In genomic region chr4:184343400-184344177, GRCh38 we compare ENCODE assay signal across 1 cellular context.
TF ChIP-seq lines count a peak whose summit lies in the region.

No MANE protein-coding gene starts in this region.

TF ChIP-seq in HepG2, 621 proteins besides CTCF, POLR2A, EP300 and RAD21 (continued from another document and continues in another):
- TF ChIP-seq, protein P1, sequence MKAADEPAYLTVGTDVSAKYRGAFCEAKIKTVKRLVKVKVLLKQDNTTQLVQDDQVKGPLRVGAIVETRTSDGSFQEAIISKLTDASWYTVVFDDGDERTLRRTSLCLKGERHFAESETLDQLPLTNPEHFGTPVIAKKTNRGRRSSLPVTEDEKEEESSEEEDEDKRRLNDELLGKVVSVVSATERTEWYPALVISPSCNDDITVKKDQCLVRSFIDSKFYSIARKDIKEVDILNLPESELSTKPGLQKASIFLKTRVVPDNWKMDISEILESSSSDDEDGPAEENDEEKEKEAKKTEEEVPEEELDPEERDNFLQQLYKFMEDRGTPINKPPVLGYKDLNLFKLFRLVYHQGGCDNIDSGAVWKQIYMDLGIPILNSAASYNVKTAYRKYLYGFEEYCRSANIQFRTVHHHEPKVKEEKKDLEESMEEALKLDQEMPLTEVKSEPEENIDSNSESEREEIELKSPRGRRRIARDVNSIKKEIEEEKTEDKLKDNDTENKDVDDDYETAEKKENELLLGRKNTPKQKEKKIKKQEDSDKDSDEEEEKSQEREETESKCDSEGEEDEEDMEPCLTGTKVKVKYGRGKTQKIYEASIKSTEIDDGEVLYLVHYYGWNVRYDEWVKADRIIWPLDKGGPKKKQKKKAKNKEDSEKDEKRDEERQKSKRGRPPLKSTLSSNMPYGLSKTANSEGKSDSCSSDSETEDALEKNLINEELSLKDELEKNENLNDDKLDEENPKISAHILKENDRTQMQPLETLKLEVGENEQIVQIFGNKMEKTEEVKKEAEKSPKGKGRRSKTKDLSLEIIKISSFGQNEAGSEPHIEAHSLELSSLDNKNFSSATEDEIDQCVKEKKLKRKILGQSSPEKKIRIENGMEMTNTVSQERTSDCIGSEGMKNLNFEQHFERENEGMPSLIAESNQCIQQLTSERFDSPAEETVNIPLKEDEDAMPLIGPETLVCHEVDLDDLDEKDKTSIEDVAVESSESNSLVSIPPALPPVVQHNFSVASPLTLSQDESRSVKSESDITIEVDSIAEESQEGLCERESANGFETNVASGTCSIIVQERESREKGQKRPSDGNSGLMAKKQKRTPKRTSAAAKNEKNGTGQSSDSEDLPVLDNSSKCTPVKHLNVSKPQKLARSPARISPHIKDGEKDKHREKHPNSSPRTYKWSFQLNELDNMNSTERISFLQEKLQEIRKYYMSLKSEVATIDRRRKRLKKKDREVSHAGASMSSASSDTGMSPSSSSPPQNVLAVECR (CRISPR knock-in tag; IDR thresholded peaks at IDR 0.05; ENCODE audit: borderline replicate concordance), result peak; percentile 66; the same call in 1 of the 2 replicates
- TF ChIP-seq TP53 (CRISPR knock-in tag; conservative IDR thresholded peaks at IDR 0.05) (no peak), ZNF510 (CRISPR knock-in tag; IDR thresholded peaks at IDR 0.05; ENCODE audit: low read depth) (no peak), ZNF672 (CRISPR knock-in tag; IDR thresholded peaks at IDR 0.05) (no peak), KDM5B (CRISPR knock-in tag; IDR thresholded peaks at IDR 0.05; ENCODE audit: borderline replicate concordance) (peak; percentile 49; the same call in 1 of the 2 replicates), MIER3 (CRISPR knock-in tag; IDR thresholded peaks at IDR 0.05; ENCODE audit: borderline replicate concordance) (no peak), HNF4G (IDR thresholded peaks at IDR 0.05; ENCODE audit: borderline replicate concordance, low read depth, low read length) (no peak), HNF4G (CRISPR knock-in tag; IDR thresholded peaks at IDR 0.05; ENCODE audit: borderline replicate concordance, low read depth) (no peak), TAF1 (CRISPR knock-in tag; IDR thresholded peaks at IDR 0.05) (peak; percentile 60; the same call in 1 of the 2 replicates), ZNF589 (CRISPR knock-in tag; conservative IDR thresholded peaks at IDR 0.05) (no peak), MAFK (conservative IDR thresholded peaks at IDR 0.05 in 1 of 2, IDR thresholded peaks at IDR 0.05 in 1 of 2; ENCODE audit: low read length in 2 of 2) (peak in 1 of 2 experiments; percentile 28; a peak in 1 of 4 replicates), ZNF280D (CRISPR knock-in tag; IDR thresholded peaks at IDR 0.05) (no peak), MEIS1 (CRISPR knock-in tag; IDR thresholded peaks at IDR 0.05; ENCODE audit: borderline replicate concordance) (peak; percentile 44; the same call in 1 of the 2 replicates), IKZF5 (CRISPR knock-in tag; IDR thresholded peaks at IDR 0.05) (no peak), KDM2A (CRISPR knock-in tag; IDR thresholded peaks at IDR 0.05; ENCODE audit: borderline replicate concordance, low read depth) (no peak), PITX1 (CRISPR knock-in tag; IDR thresholded peaks at IDR 0.05) (peak; percentile 48; the same call in 1 of the 2 replicates), SP2 (CRISPR knock-in tag; IDR thresholded peaks at IDR 0.05) (0 out of 2 replicates have a peak, but pooled peaks have one; percentile 22), ZNF839 (CRISPR knock-in tag; IDR thresholded peaks at IDR 0.05; ENCODE audit: borderline replicate concordance) (no peak), SMARCE1 (IDR thresholded peaks at IDR 0.05; ENCODE audit: borderline replicate concordance) (no peak), ZNF660 (CRISPR knock-in tag; IDR thresholded peaks at IDR 0.05; ENCODE audit: borderline replicate concordance, low read depth) (no peak), ZNF644 (CRISPR knock-in tag; IDR thresholded peaks at IDR 0.05; ENCODE audit: low read depth) (no peak), E2F5 (CRISPR knock-in tag; conservative IDR thresholded peaks at IDR 0.05) (no peak), GZF1 (CRISPR knock-in tag; IDR thresholded peaks at IDR 0.05) (no peak), ZNF205 (CRISPR knock-in tag; IDR thresholded peaks at IDR 0.05) (0 out of 2 replicates have a peak, but pooled peaks have one; percentile 67), ZMYM4 (CRISPR knock-in tag; IDR thresholded peaks at IDR 0.05) (peak; percentile 29; the same call in 1 of the 2 replicates), ZNF562 (CRISPR knock-in tag; IDR thresholded peaks at IDR 0.05; ENCODE audit: borderline replicate concordance) (no peak)
- TF ChIP-seq, protein P2, sequence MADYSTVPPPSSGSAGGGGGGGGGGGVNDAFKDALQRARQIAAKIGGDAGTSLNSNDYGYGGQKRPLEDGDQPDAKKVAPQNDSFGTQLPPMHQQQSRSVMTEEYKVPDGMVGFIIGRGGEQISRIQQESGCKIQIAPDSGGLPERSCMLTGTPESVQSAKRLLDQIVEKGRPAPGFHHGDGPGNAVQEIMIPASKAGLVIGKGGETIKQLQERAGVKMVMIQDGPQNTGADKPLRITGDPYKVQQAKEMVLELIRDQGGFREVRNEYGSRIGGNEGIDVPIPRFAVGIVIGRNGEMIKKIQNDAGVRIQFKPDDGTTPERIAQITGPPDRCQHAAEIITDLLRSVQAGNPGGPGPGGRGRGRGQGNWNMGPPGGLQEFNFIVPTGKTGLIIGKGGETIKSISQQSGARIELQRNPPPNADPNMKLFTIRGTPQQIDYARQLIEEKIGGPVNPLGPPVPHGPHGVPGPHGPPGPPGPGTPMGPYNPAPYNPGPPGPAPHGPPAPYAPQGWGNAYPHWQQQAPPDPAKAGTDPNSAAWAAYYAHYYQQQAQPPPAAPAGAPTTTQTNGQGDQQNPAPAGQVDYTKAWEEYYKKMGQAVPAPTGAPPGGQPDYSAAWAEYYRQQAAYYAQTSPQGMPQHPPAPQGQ (CRISPR knock-in tag; IDR thresholded peaks at IDR 0.05; ENCODE audit: borderline replicate concordance), result no peak
- TF ChIP-seq, protein P3, sequence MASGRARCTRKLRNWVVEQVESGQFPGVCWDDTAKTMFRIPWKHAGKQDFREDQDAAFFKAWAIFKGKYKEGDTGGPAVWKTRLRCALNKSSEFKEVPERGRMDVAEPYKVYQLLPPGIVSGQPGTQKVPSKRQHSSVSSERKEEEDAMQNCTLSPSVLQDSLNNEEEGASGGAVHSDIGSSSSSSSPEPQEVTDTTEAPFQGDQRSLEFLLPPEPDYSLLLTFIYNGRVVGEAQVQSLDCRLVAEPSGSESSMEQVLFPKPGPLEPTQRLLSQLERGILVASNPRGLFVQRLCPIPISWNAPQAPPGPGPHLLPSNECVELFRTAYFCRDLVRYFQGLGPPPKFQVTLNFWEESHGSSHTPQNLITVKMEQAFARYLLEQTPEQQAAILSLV (CRISPR knock-in tag; IDR thresholded peaks at IDR 0.05; ENCODE audit: borderline replicate concordance), result no peak
- TF ChIP-seq, protein P4, sequence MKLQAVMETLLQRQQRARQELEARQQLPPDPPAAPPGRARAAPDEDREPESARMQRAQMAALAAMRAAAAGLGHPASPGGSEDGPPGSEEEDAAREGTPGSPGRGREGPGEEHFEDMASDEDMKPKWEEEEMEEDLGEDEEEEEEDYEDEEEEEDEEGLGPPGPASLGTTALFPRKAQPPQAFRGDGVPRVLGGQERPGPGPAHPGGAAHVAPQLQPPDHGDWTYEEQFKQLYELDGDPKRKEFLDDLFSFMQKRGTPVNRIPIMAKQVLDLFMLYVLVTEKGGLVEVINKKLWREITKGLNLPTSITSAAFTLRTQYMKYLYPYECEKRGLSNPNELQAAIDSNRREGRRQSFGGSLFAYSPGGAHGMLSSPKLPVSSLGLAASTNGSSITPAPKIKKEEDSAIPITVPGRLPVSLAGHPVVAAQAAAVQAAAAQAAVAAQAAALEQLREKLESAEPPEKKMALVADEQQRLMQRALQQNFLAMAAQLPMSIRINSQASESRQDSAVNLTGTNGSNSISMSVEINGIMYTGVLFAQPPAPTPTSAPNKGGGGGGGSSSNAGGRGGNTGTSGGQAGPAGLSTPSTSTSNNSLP (IDR thresholded peaks at IDR 0.05; ENCODE audit: low read depth, low read length), result 0 out of 2 replicates have a peak, but pooled peaks have one; percentile 15
- TF ChIP-seq, protein P5, sequence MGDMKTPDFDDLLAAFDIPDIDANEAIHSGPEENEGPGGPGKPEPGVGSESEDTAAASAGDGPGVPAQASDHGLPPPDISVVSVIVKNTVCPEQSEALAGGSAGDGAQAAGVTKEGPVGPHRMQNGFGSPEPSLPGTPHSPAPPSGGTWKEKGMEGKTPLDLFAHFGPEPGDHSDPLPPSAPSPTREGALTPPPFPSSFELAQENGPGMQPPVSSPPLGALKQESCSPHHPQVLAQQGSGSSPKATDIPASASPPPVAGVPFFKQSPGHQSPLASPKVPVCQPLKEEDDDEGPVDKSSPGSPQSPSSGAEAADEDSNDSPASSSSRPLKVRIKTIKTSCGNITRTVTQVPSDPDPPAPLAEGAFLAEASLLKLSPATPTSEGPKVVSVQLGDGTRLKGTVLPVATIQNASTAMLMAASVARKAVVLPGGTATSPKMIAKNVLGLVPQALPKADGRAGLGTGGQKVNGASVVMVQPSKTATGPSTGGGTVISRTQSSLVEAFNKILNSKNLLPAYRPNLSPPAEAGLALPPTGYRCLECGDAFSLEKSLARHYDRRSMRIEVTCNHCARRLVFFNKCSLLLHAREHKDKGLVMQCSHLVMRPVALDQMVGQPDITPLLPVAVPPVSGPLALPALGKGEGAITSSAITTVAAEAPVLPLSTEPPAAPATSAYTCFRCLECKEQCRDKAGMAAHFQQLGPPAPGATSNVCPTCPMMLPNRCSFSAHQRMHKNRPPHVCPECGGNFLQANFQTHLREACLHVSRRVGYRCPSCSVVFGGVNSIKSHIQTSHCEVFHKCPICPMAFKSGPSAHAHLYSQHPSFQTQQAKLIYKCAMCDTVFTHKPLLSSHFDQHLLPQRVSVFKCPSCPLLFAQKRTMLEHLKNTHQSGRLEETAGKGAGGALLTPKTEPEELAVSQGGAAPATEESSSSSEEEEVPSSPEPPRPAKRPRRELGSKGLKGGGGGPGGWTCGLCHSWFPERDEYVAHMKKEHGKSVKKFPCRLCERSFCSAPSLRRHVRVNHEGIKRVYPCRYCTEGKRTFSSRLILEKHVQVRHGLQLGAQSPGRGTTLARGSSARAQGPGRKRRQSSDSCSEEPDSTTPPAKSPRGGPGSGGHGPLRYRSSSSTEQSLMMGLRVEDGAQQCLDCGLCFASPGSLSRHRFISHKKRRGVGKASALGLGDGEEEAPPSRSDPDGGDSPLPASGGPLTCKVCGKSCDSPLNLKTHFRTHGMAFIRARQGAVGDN (CRISPR knock-in tag; IDR thresholded peaks at IDR 0.05), result peak; percentile 75
- TF ChIP-seq, protein P6, sequence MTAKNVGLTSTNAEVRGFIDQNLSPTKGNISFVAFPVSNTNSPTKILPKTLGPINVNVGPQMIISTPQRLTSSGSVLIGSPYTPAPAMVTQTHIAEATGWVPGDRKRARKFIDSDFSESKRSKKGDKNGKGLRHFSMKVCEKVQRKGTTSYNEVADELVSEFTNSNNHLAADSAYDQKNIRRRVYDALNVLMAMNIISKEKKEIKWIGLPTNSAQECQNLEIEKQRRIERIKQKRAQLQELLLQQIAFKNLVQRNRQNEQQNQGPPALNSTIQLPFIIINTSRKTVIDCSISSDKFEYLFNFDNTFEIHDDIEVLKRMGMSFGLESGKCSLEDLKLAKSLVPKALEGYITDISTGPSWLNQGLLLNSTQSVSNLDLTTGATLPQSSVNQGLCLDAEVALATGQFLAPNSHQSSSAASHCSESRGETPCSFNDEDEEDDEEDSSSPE (CRISPR knock-in tag; IDR thresholded peaks at IDR 0.05), result peak; percentile 61; the same call in 1 of the 2 replicates
- TF ChIP-seq, protein P7, sequence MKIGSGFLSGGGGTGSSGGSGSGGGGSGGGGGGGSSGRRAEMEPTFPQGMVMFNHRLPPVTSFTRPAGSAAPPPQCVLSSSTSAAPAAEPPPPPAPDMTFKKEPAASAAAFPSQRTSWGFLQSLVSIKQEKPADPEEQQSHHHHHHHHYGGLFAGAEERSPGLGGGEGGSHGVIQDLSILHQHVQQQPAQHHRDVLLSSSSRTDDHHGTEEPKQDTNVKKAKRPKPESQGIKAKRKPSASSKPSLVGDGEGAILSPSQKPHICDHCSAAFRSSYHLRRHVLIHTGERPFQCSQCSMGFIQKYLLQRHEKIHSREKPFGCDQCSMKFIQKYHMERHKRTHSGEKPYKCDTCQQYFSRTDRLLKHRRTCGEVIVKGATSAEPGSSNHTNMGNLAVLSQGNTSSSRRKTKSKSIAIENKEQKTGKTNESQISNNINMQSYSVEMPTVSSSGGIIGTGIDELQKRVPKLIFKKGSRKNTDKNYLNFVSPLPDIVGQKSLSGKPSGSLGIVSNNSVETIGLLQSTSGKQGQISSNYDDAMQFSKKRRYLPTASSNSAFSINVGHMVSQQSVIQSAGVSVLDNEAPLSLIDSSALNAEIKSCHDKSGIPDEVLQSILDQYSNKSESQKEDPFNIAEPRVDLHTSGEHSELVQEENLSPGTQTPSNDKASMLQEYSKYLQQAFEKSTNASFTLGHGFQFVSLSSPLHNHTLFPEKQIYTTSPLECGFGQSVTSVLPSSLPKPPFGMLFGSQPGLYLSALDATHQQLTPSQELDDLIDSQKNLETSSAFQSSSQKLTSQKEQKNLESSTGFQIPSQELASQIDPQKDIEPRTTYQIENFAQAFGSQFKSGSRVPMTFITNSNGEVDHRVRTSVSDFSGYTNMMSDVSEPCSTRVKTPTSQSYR (CRISPR knock-in tag; IDR thresholded peaks at IDR 0.05; ENCODE audit: borderline replicate concordance), result peak; percentile 55; the same call in 1 of the 2 replicates
